ENCODE assay signal across 1 cellular context in genomic region chr6:83138118-83138722, GRCh38.
TF ChIP-seq lines count a peak whose summit lies in the region.

No MANE protein-coding gene starts in this region.

TF ChIP-seq in GM12878, 131 proteins besides CTCF, POLR2A, EP300 and RAD21:
- no peak for TF ChIP-seq SPI1 (IDR thresholded peaks at IDR 0.05; ENCODE audit: borderline replicate concordance, insufficient read depth, low read depth, low read length)
- TF ChIP-seq CBFB (IDR thresholded peaks at IDR 0.05; ENCODE audit: low read depth): no peak
- TF ChIP-seq YBX1 (IDR thresholded peaks at IDR 0.05): no peak
- TF ChIP-seq NFYA (IDR thresholded peaks at IDR 0.05; ENCODE audit: borderline replicate concordance, low read depth, low read length): no peak
- TF ChIP-seq IRF5 (IDR thresholded peaks at IDR 0.05; ENCODE audit: borderline replicate concordance): no peak
- TF ChIP-seq ESRRA (IDR thresholded peaks at IDR 0.05; ENCODE audit: low read length): no peak
- TF ChIP-seq RAD51 (IDR thresholded peaks at IDR 0.05): no peak
- no peak for TF ChIP-seq ZBTB33 (IDR thresholded peaks at IDR 0.05)
- TF ChIP-seq SP1 (IDR thresholded peaks at IDR 0.05; ENCODE audit: low read depth, low read length): no peak
- no peak for TF ChIP-seq ZBTB40 (IDR thresholded peaks at IDR 0.05; ENCODE audit: borderline replicate concordance)
- no peak for TF ChIP-seq RCOR1 (conservative IDR thresholded peaks at IDR 0.05; ENCODE audit: low read depth, low read length)
- TF ChIP-seq E4F1 (IDR thresholded peaks at IDR 0.05; ENCODE audit: borderline replicate concordance, partially characterized antibody): no peak
- no peak for TF ChIP-seq TARDBP (IDR thresholded peaks at IDR 0.05; ENCODE audit: borderline replicate concordance)
- no peak for TF ChIP-seq E2F8 (IDR thresholded peaks at IDR 0.05; ENCODE audit: low read depth, partially characterized antibody)
- TF ChIP-seq ATF3 (IDR thresholded peaks at IDR 0.05; ENCODE audit: borderline replicate concordance, extremely low read depth, low read depth, low read length): no peak
- TF ChIP-seq DPF2 (IDR thresholded peaks at IDR 0.05): no peak
- TF ChIP-seq RELB (IDR thresholded peaks at IDR 0.05; ENCODE audit: low read depth): no peak
- no peak for TF ChIP-seq SRF (IDR thresholded peaks at IDR 0.05; ENCODE audit: low read depth in 2 of 2, low read length in 2 of 2)
- no peak for TF ChIP-seq ATF2 (IDR thresholded peaks at IDR 0.05; ENCODE audit: low read length)
- no peak for TF ChIP-seq RBBP5 (conservative IDR thresholded peaks at IDR 0.05)
TF ChIP-seq in GM12878: peak in this region for 0.
